In genomic region chr16:46650224-46650623, GRCh38 we compare ENCODE assay signal across 15 cellular contexts. TPM values are rescaled to one million over a fixed set of nuclear protein-coding genes. Genes with fewer than 3 reads are reported as not detected.
DNase-seq lines count a peak whose midpoint lies in the region; ATAC-seq and TF ChIP-seq lines count a peak whose summit lies in the region.
"Had no signal": no experiment of that assay in that cellular context is flagged by ENCODE, and none has a peak within 500 bp of the region (broad histone marks: within the 10 kb centered on the region; RNA-seq: fewer than 3 reads in every experiment).

No MANE protein-coding gene starts in this region.

- no peak overlapping the region for H3K4me3 Mint-ChIP-seq in natural killer cell treated with Interleukin-12 subunit alpha and Interleukin-12 subunit beta and Interleukin-15 and Interleukin-18, amount 100 ng/mL, for 72 hours
- H3K4me3 Mint-ChIP-seq: activated CD4-positive, alpha-beta T cell treated with anti-CD3 and anti-CD28 coated beads for 36 hours; CD4-positive, CD25-positive, alpha-beta regulatory T cell had no signal

- WGBS in gastroesophageal sphincter (ENCODE audit: low coverage in 1 of 2), 2 donors, result 66 to 71% methylated on average over 2 to 5 of the region's 5 CpGs

- DNase-seq in EL (peak; percentile 33), amniotic epithelial cell (ENCODE audit: low read depth) (peak; percentile 21), sciatic nerve (ENCODE audit: low spot score) (no peak), dermis blood vessel endothelial cell (no peak)
- no peak for DNase-seq in natural killer cell treated with Interleukin-12 subunit alpha and Interleukin-12 subunit beta and Interleukin-15 and Interleukin-18, amount 100 ng/mL, for 72 hours (ENCODE audit: low spot score)
- DNase-seq in activated CD4-positive, CD25-positive, alpha-beta regulatory T cell treated with anti-CD3 and anti-CD28 coated beads, Interleukin-2, amount 50 U/mL, for 72 hours, result no peak
- DNase-seq: activated CD4-positive, alpha-beta T cell treated with anti-CD3 and anti-CD28 coated beads for 36 hours; activated T-cell treated with anti-CD3 and anti-CD28 coated beads, Interleukin-2, amount 50 U/mL, for 1 hour; amygdala; CD4-positive, CD25-positive, alpha-beta regulatory T cell; NCI-H187 treated with DMSO at 0.1 percent for 48 hours; SW 1271 had no signal

- no peaks in the 10 kb centered on the region for H3K4me1 ChIP-seq in gastroesophageal sphincter
- H3K4me1 ChIP-seq: prostate gland had no signal

- intact Hi-C loops in sciatic nerve (cut with DNase I), result no loop called here

- no peak for TF ChIP-seq CTCF in gastroesophageal sphincter (IDR thresholded peaks at IDR 0.05)

- H3K27me3 Mint-ChIP-seq in natural killer cell treated with Interleukin-12 subunit alpha and Interleukin-12 subunit beta and Interleukin-15 and Interleukin-18, amount 100 ng/mL, for 72 hours, result no peaks in the 10 kb centered on the region
- H3K27me3 Mint-ChIP-seq: activated CD4-positive, alpha-beta T cell treated with anti-CD3 and anti-CD28 coated beads for 36 hours; CD4-positive, CD25-positive, alpha-beta regulatory T cell had no signal

- peaks cover 4% of the 10 kb centered on the region for H3K36me3 Mint-ChIP-seq in natural killer cell treated with Interleukin-12 subunit alpha and Interleukin-12 subunit beta and Interleukin-15 and Interleukin-18, amount 100 ng/mL, for 72 hours

- no peak for TF ChIP-seq POLR2A in gastroesophageal sphincter (IDR thresholded peaks at IDR 0.05)

- ATAC-seq in gastroesophageal sphincter (peak; percentile 87), sciatic nerve (peak; percentile 58), GM19035 (IDR thresholded peaks at IDR 0.05; ENCODE audit: unreplicated experiment) (no peak)
- ATAC-seq in natural killer cell treated with Interleukin-12 subunit alpha and Interleukin-12 subunit beta and Interleukin-15 and Interleukin-18, amount 100 ng/mL, for 72 hours, result no peak
- ATAC-seq: activated CD4-positive, alpha-beta T cell treated with anti-CD3 and anti-CD28 coated beads for 36 hours had no signal

- H3K27ac Mint-ChIP-seq in natural killer cell treated with Interleukin-12 subunit alpha and Interleukin-12 subunit beta and Interleukin-15 and Interleukin-18, amount 100 ng/mL, for 72 hours, result no peak overlapping the region
- H3K27ac Mint-ChIP-seq: activated CD4-positive, alpha-beta T cell treated with anti-CD3 and anti-CD28 coated beads for 36 hours; CD4-positive, CD25-positive, alpha-beta regulatory T cell had no signal

- H3K9me3 Mint-ChIP-seq in natural killer cell treated with Interleukin-12 subunit alpha and Interleukin-12 subunit beta and Interleukin-15 and Interleukin-18, amount 100 ng/mL, for 72 hours, result no peaks in the 10 kb centered on the region

- H3K27me3 ChIP-seq in gastroesophageal sphincter, result no peaks in the 10 kb centered on the region

- peak overlapping the region; percentile 12 to 79 (median 74) for H3K27ac ChIP-seq in gastroesophageal sphincter

- H3K4me3 ChIP-seq in gastroesophageal sphincter, result peak overlapping the region; percentile 33 to 43

- H3K36me3 ChIP-seq in gastroesophageal sphincter, result no peaks in the 10 kb centered on the region
- H3K36me3 ChIP-seq: prostate gland had no signal

- no peaks in the 10 kb centered on the region for H3K9me3 ChIP-seq in gastroesophageal sphincter
- H3K9me3 ChIP-seq: prostate gland had no signal

- TF ChIP-seq EP300 in gastroesophageal sphincter (IDR thresholded peaks at IDR 0.05), result no peak

- H3K4me1 Mint-ChIP-seq in natural killer cell treated with Interleukin-12 subunit alpha and Interleukin-12 subunit beta and Interleukin-15 and Interleukin-18, amount 100 ng/mL, for 72 hours (ENCODE audit: low read depth in 2 of 2), result no peaks in the 10 kb centered on the region
- H3K4me1 Mint-ChIP-seq: activated CD4-positive, alpha-beta T cell treated with anti-CD3 and anti-CD28 coated beads for 36 hours had no signal

RNA-seq across cellular contexts. Expression of gene SHCBP1, which starts 29.0 kb away (rescaled TPM):
- total RNA-seq in gastroesophageal sphincter (1 to 10 TPM in 1 of 4 donors, under 1 TPM in 3; 0.31 to 4.1 (median 0.86) TPM), sciatic nerve (1.9 TPM), dermis blood vessel endothelial cell (9.7 and 41.9 TPM in 2 replicates)
- 10 to 100 TPM; 32.9 to 54.6 TPM for total RNA-seq in natural killer cell treated with Interleukin-12 subunit alpha and Interleukin-12 subunit beta and Interleukin-15 and Interleukin-18, amount 100 ng/mL, for 72 hours

RNA-seq across cellular contexts. Expression of gene VPS35, which starts 38.8 kb away (rescaled TPM):
- 100 to 1,000 TPM in 1 of 4 donors, 10 to 100 TPM in 3; 76.6 to 119 (median 91.7) TPM for total RNA-seq in gastroesophageal sphincter
- 87.3 TPM for total RNA-seq in sciatic nerve
- total RNA-seq in dermis blood vessel endothelial cell, result 143 and 167 TPM in 2 replicates
- 10 to 100 TPM; 61.6 to 84.9 TPM for total RNA-seq in natural killer cell treated with Interleukin-12 subunit alpha and Interleukin-12 subunit beta and Interleukin-15 and Interleukin-18, amount 100 ng/mL, for 72 hours

RNA-seq across cellular contexts. Expression of gene ORC6, which starts 39.2 kb away (rescaled TPM):
- total RNA-seq in gastroesophageal sphincter, result 1 to 10 TPM in 2 of 4 donors, under 1 TPM in 2; 0.62 to 2.2 (median 1.2) TPM
- total RNA-seq in sciatic nerve, result 1.8 TPM
- 5.4 and 14.2 TPM in 2 replicates for total RNA-seq in dermis blood vessel endothelial cell
- total RNA-seq in natural killer cell treated with Interleukin-12 subunit alpha and Interleukin-12 subunit beta and Interleukin-15 and Interleukin-18, amount 100 ng/mL, for 72 hours, result 10 to 100 TPM; 26.1 to 73.1 TPM

Comparison
In these comparisons a context has a peak if more than half of its experiments do, and no peak if none do; other contexts are left out.
1. DNase-seq: peak in EL (single experiment) and amniotic epithelial cell (single experiment); none in sciatic nerve (single experiment), dermis blood vessel endothelial cell (single experiment), natural killer cell treated with Interleukin-12 subunit alpha and Interleukin-12 subunit beta and Interleukin-15 and Interleukin-18, amount 100 ng/mL, for 72 hours (single experiment) and activated CD4-positive, CD25-positive, alpha-beta regulatory T cell treated with anti-CD3 and anti-CD28 coated beads, Interleukin-2, amount 50 U/mL, for 72 hours (single experiment).
2. ATAC-seq: peak in gastroesophageal sphincter (single experiment) and sciatic nerve (single experiment); none in GM19035 (single experiment) and natural killer cell treated with Interleukin-12 subunit alpha and Interleukin-12 subunit beta and Interleukin-15 and Interleukin-18, amount 100 ng/mL, for 72 hours (0 of 2).